8 cellular contexts compared by ENCODE assay signal in genomic region chr5:8756498-8757084, GRCh38.
DNase-seq lines count a peak whose midpoint lies in the region; ATAC-seq and TF ChIP-seq lines count a peak whose summit lies in the region.

No MANE protein-coding gene starts in this region.

- no peaks in the 10 kb centered on the region for H3K36me3 ChIP-seq in testis (ENCODE audit: low read depth, missing control alignments)

- H3K27me3 ChIP-seq in testis: no peaks in the 10 kb centered on the region

- no peaks in the 10 kb centered on the region for H3K4me1 Mint-ChIP-seq in Calu3 (ENCODE audit: low read depth, unreplicated experiment)
- H3K4me1 Mint-ChIP-seq in activated T-cell treated with anti-CD3 and anti-CD28 coated beads, Interleukin-2, amount 50 U/mL, for 24 hours (ENCODE audit: low read depth): no peaks in the 10 kb centered on the region

- ATAC-seq in HG02759 (IDR thresholded peaks at IDR 0.05; ENCODE audit: unreplicated experiment): no peak
- ATAC-seq in HG02885 (IDR thresholded peaks at IDR 0.05; ENCODE audit: poor library complexity, unreplicated experiment): no peak

- H3K4me1 ChIP-seq in testis: no peaks in the 10 kb centered on the region

- H3K27ac ChIP-seq in testis: no peak overlapping the region

- DNase-seq in Calu3 (peak; percentile 9), HT-29 (ENCODE audit: low spot score) (peak; percentile 57), RPMI8226 (peak; percentile 10), glomerular visceral epithelial cell (ENCODE audit: extremely low spot score) (peak; percentile 58), testis (peak; percentile 51)
- no peak for DNase-seq in activated T-cell treated with anti-CD3 and anti-CD28 coated beads, Interleukin-2, amount 50 U/mL, for 24 hours

- H3K4me3 Mint-ChIP-seq in Calu3 (ENCODE audit: low read depth, unreplicated experiment): no peak overlapping the region
- H3K4me3 Mint-ChIP-seq in activated T-cell treated with anti-CD3 and anti-CD28 coated beads, Interleukin-2, amount 50 U/mL, for 24 hours: no peak overlapping the region

- no peaks in the 10 kb centered on the region for H3K9me3 ChIP-seq in testis

- no peaks in the 10 kb centered on the region for H3K27me3 Mint-ChIP-seq in Calu3 (ENCODE audit: unreplicated experiment)
- H3K27me3 Mint-ChIP-seq in activated T-cell treated with anti-CD3 and anti-CD28 coated beads, Interleukin-2, amount 50 U/mL, for 24 hours: no peaks in the 10 kb centered on the region

- no peak overlapping the region for H3K4me3 ChIP-seq in testis

- peaks cover 4% of the 10 kb centered on the region for H3K9me3 Mint-ChIP-seq in Calu3 (ENCODE audit: low read depth, unreplicated experiment)
- peaks cover 9% of the 10 kb centered on the region for H3K9me3 Mint-ChIP-seq in activated T-cell treated with anti-CD3 and anti-CD28 coated beads, Interleukin-2, amount 50 U/mL, for 24 hours

- TF ChIP-seq CTCF in Calu3 (IDR thresholded peaks at IDR 0.05; ENCODE audit: unreplicated experiment) (no peak), testis (IDR thresholded peaks at IDR 0.05) (peak; percentile 5 to 36 (median 16))

- intact Hi-C loops in Calu3 (cut with micrococcal nuclease; ENCODE audit: unreplicated experiment): loop anchor here (1.0 to 10.0 kb wide), 3 partner anchors 86 to 832 kb away; no protein-coding TSS in a partner anchor
- intact Hi-C loops in testis (cut with DNase I; ENCODE audit: low total_unique reads): no loop called here

- no peak for TF ChIP-seq POLR2A in testis (IDR thresholded peaks at IDR 0.05)

- no TSS peak for BruUV-seq in Calu3 (replicated peaks; lab: Mats Ljungman, UMichigan)

- no peak overlapping the region for H3K27ac Mint-ChIP-seq in Calu3 (ENCODE audit: unreplicated experiment)
- no peak overlapping the region for H3K27ac Mint-ChIP-seq in activated T-cell treated with anti-CD3 and anti-CD28 coated beads, Interleukin-2, amount 50 U/mL, for 24 hours

- 48 to 77% methylated on average over 2 of the region's 2 CpGs for WGBS in testis, 2 donors

- CTCF ChIA-PET in Calu3 (lab: Charles Lee): interaction anchor here (0.9 kb wide), 1 partner anchor 86 kb away, joined by 4 read pairs; no protein-coding TSS in a partner anchor

- no peaks in the 10 kb centered on the region for H3K36me3 Mint-ChIP-seq in Calu3 (ENCODE audit: insufficient read depth, unreplicated experiment)
- no peaks in the 10 kb centered on the region for H3K36me3 Mint-ChIP-seq in activated T-cell treated with anti-CD3 and anti-CD28 coated beads, Interleukin-2, amount 50 U/mL, for 24 hours (ENCODE audit: low read depth)
